In the genomic region with DNA sequence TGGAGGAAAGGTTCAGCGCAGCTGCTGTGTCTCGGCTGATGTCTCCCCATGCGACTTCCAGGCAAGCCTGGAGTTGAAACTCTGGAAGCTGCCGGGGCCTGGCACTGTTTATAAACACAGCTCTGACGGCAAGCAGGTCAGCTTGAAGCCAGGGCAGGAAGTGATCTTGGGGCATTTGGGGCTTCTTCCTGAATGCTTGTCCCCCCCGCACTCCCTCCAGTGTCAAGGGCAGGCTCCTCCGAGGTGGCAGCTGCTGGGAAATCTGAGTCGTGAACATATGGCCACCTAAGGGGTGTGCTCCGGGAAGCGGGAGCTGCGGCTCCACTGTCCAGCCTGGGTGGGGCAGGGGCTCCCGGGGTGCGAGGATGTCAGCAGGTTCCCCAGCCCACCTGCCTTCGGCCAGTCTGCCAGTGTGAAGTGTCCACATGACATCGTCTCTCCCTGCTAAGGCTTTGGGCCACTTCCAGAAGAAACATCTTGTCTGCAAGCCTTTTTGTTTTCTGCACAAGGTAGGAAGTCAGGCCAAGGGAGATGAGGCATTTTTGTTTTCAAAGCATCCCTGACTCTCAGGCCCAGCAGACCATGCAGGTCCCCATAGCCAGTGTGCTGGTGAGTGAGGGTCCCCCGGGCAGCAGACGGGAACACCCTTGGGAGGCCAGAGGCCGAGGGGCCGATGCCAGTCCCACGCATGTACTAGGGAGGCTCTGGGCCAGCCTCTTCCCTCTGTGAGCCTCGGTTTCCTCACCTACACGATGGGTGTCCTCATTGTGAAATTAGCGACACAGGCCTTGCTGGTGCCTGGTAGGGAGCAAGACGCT, we compare ENCODE assay signal across 12 cellular contexts. TPM values are rescaled to one million over a fixed set of nuclear protein-coding genes. Genes with fewer than 3 reads are reported as not detected.
DNase-seq lines count a peak whose midpoint lies in the region; ATAC-seq, FAIRE-seq and TF ChIP-seq lines count a peak whose summit lies in the region.
"Had no signal": no experiment of that assay in that cellular context is flagged by ENCODE, and none has a peak within 500 bp of the region (broad histone marks: within the 10 kb centered on the region; RNA-seq: fewer than 3 reads in every experiment).

No MANE protein-coding gene starts in this region.

- TF ChIP-seq CTCF in endothelial cell (IDR thresholded peaks at IDR 0.05; ENCODE audit: unreplicated experiment) = no peak

- no peak overlapping the region for H2AK5ac ChIP-seq in mesenchymal stem cell (ENCODE audit: low read length, severe bottlenecking)

- no peak for TF ChIP-seq POLR2A in H54 (IDR thresholded peaks at IDR 0.05; ENCODE audit: low read depth, low read length)

- H2BK12ac ChIP-seq in mesenchymal stem cell (ENCODE audit: low read length in 2 of 2) = peak overlapping the region in 1 of 2 experiments; percentile 15

- H3K36me3 Mint-ChIP-seq in activated CD4-positive, alpha-beta T cell treated with anti-CD3 and anti-CD28 coated beads, Interleukin-2, amount 10 ng/mL, durations not matched to agents 7 days and 5 days (ENCODE audit: low read depth) = no peaks in the 10 kb centered on the region
- H3K36me3 Mint-ChIP-seq in activated T-helper 17 cell treated with anti-CD3 and anti-CD28 coated beads, Interleukin-2, amount 50 U/mL, for 72 hours (ENCODE audit: low read depth) = peaks cover 19% of the 10 kb centered on the region
- peaks cover 4% of the 10 kb centered on the region for H3K36me3 Mint-ChIP-seq in endothelial cell (ENCODE audit: low read depth, unreplicated experiment)

- no peaks in the 10 kb centered on the region for H3K27me3 ChIP-seq in mesenchymal stem cell (ENCODE audit: control insufficient read depth in 1 of 2, insufficient read depth in 1 of 2, low read length in 2 of 2)
- H3K27me3 ChIP-seq: spleen had no signal

- WGBS in mesenchymal stem cell = 53% methylated on average over 24 of the region's 24 CpGs

- H3K4me3 Mint-ChIP-seq in activated CD4-positive, alpha-beta T cell treated with anti-CD3 and anti-CD28 coated beads, Interleukin-2, amount 10 ng/mL, durations not matched to agents 7 days and 5 days = peak overlapping the region; percentile 77
- peak overlapping the region; percentile 85 for H3K4me3 Mint-ChIP-seq in activated T-helper 17 cell treated with anti-CD3 and anti-CD28 coated beads, Interleukin-2, amount 50 U/mL, for 72 hours
- no peak overlapping the region for H3K4me3 Mint-ChIP-seq in endothelial cell (ENCODE audit: unreplicated experiment)

- H3K4me2 ChIP-seq in mesenchymal stem cell (ENCODE audit: low read length, poor library complexity, severe bottlenecking) = no peak overlapping the region

- peaks cover 25% of the 10 kb centered on the region for H3K4me1 Mint-ChIP-seq in activated CD4-positive, alpha-beta T cell treated with anti-CD3 and anti-CD28 coated beads, Interleukin-2, amount 10 ng/mL, durations not matched to agents 7 days and 5 days
- peaks cover 11% of the 10 kb centered on the region for H3K4me1 Mint-ChIP-seq in activated T-helper 17 cell treated with anti-CD3 and anti-CD28 coated beads, Interleukin-2, amount 50 U/mL, for 72 hours
- H3K4me1 Mint-ChIP-seq in endothelial cell (ENCODE audit: unreplicated experiment) = peaks cover 23% of the 10 kb centered on the region

- H3K36me3 ChIP-seq in mesenchymal stem cell (ENCODE audit: control insufficient read depth in 1 of 2, insufficient read depth in 2 of 2, low read depth in 1 of 2, low read length in 2 of 2) = peaks cover 26 to 51% of the 10 kb centered on the region in 2 experiments

- H3K9me3 Mint-ChIP-seq in activated CD4-positive, alpha-beta T cell treated with anti-CD3 and anti-CD28 coated beads, Interleukin-2, amount 10 ng/mL, durations not matched to agents 7 days and 5 days = no peaks in the 10 kb centered on the region
- H3K9me3 Mint-ChIP-seq in activated T-helper 17 cell treated with anti-CD3 and anti-CD28 coated beads, Interleukin-2, amount 50 U/mL, for 72 hours = no peaks in the 10 kb centered on the region
- no peaks in the 10 kb centered on the region for H3K9me3 Mint-ChIP-seq in endothelial cell (ENCODE audit: unreplicated experiment)

- H3K27ac ChIP-seq in mesenchymal stem cell (ENCODE audit: low read length, poor library complexity, severe bottlenecking) = no peak overlapping the region
- peak overlapping the region; percentile 53 for H3K27ac ChIP-seq in substantia nigra (ENCODE audit: low read depth, low read length, poor library complexity, severe bottlenecking)

- H3K9me3 ChIP-seq in mesenchymal stem cell (ENCODE audit: control insufficient read depth, low read length) = no peaks in the 10 kb centered on the region
- H3K9me3 ChIP-seq: spleen had no signal

- H3K79me1 ChIP-seq in mesenchymal stem cell (replicated peaks; ENCODE audit: low read length, poor library complexity, severe bottlenecking) = peaks cover 40% of the 10 kb centered on the region

- H4K91ac ChIP-seq in mesenchymal stem cell (ENCODE audit: low read length) = no peak overlapping the region

- ATAC-seq in activated T-helper 17 cell treated with anti-CD3 and anti-CD28 coated beads, Interleukin-2, amount 50 U/mL, for 72 hours (replicated peaks) = no peak
- ATAC-seq: HCT116 had no signal

- H2BK5ac ChIP-seq in mesenchymal stem cell (ENCODE audit: low read depth, low read length, poor library complexity, severe bottlenecking) = no peak overlapping the region

- no peak overlapping the region for H2AFZ ChIP-seq in mesenchymal stem cell (ENCODE audit: low read depth, low read length)

- no peak overlapping the region for H3K4ac ChIP-seq in mesenchymal stem cell (ENCODE audit: low read depth in 1 of 2, low read length in 2 of 2)

- POLR2A ChIA-PET in activated CD4-positive, alpha-beta T cell treated with anti-CD3 and anti-CD28 coated beads, Interleukin-2, amount 10 ng/mL, durations not matched to agents 7 days and 5 days (lab: Charles Lee) = no interaction called here

- H3K14ac ChIP-seq in mesenchymal stem cell (ENCODE audit: low read length in 2 of 2) = no peak overlapping the region

- H3K4me1 ChIP-seq in mesenchymal stem cell (ENCODE audit: control insufficient read depth, insufficient read depth, low read depth, low read length) = peaks cover 42% of the 10 kb centered on the region

- peak overlapping the region; percentile 82 for H3K9ac ChIP-seq in mesenchymal stem cell (ENCODE audit: low read length)

- no peak overlapping the region for H3K27ac Mint-ChIP-seq in activated CD4-positive, alpha-beta T cell treated with anti-CD3 and anti-CD28 coated beads, Interleukin-2, amount 10 ng/mL, durations not matched to agents 7 days and 5 days
- H3K27ac Mint-ChIP-seq in activated T-helper 17 cell treated with anti-CD3 and anti-CD28 coated beads, Interleukin-2, amount 50 U/mL, for 72 hours = peak overlapping the region; percentile 93
- H3K27ac Mint-ChIP-seq in endothelial cell (ENCODE audit: unreplicated experiment) = no peak overlapping the region

- peak overlapping the region in 1 of 2 experiments; percentile 26 for H3K18ac ChIP-seq in mesenchymal stem cell (ENCODE audit: low read depth in 1 of 2, low read length in 2 of 2)

- no peak overlapping the region for H2BK120ac ChIP-seq in mesenchymal stem cell (ENCODE audit: low read depth, low read length)

- peak overlapping the region in 1 of 2 experiments; percentile 35 for H3K23ac ChIP-seq in mesenchymal stem cell (ENCODE audit: low read length in 2 of 2)

- DNase-seq in activated CD4-positive, alpha-beta T cell treated with anti-CD3 and anti-CD28 coated beads, Interleukin-2, amount 10 ng/mL, durations not matched to agents 7 days and 5 days = no peak
- no peak for DNase-seq in activated CD4-positive, alpha-beta T cell treated with anti-CD3 and anti-CD28 coated beads for 48 hours
- DNase-seq in mesenchymal stem cell (peak; percentile 72), substantia nigra (lab: John Stamatoyannopoulos, UW) (peak in 2 of 49 donors; percentile 18 to 51), endothelial cell (ENCODE audit: low spot score) (no peak), H54 (ENCODE audit: insufficient read length, low spot score) (no peak), kidney tubule cell (ENCODE audit: low spot score) (no peak)
- DNase-seq: activated CD8-positive, alpha-beta memory T cell treated with anti-CD3 and anti-CD28 coated beads, Interleukin-2, amount 50 U/mL, for 4 hours; NCI-H2029 treated with DMSO at 0.1 percent for 48 hours; spleen had no signal

- FAIRE-seq in H54 (lab: Jason Lieb, UNC) = no peak

- H2BK15ac ChIP-seq in mesenchymal stem cell (ENCODE audit: low read depth, poor library complexity, severe bottlenecking) = no peak overlapping the region

- H3K4me3 ChIP-seq in mesenchymal stem cell (ENCODE audit: insufficient read depth in 1 of 2, low read depth in 1 of 2, low read length in 2 of 2) = peak overlapping the region in 1 of 2 experiments; percentile 14

- H3K27me3 Mint-ChIP-seq in activated CD4-positive, alpha-beta T cell treated with anti-CD3 and anti-CD28 coated beads, Interleukin-2, amount 10 ng/mL, durations not matched to agents 7 days and 5 days = no peaks in the 10 kb centered on the region
- no peaks in the 10 kb centered on the region for H3K27me3 Mint-ChIP-seq in activated T-helper 17 cell treated with anti-CD3 and anti-CD28 coated beads, Interleukin-2, amount 50 U/mL, for 72 hours
- H3K27me3 Mint-ChIP-seq in endothelial cell (ENCODE audit: unreplicated experiment) = peaks cover 6% of the 10 kb centered on the region

- CTCF ChIA-PET in activated CD4-positive, alpha-beta T cell treated with anti-CD3 and anti-CD28 coated beads, Interleukin-2, amount 10 ng/mL, durations not matched to agents 7 days and 5 days (lab: Charles Lee) = interaction anchor here (1.1 kb wide), 1 partner anchor 130 kb away, joined by 3 read pairs; no protein-coding TSS in a partner anchor

- H4K8ac ChIP-seq in mesenchymal stem cell (ENCODE audit: low read length) = no peak overlapping the region

RNA-seq across cellular contexts. Expression of a gene that starts 2.7 kb away (rescaled TPM):
- total RNA-seq in activated CD4-positive, alpha-beta T cell treated with anti-CD3 and anti-CD28 coated beads, Interleukin-2, amount 10 ng/mL, durations not matched to agents 7 days and 5 days = 10 to 100 TPM; 33.3 to 40.4 TPM
- 10 to 100 TPM; 32.8 to 39.1 TPM for total RNA-seq in activated T-helper 17 cell treated with anti-CD3 and anti-CD28 coated beads, Interleukin-2, amount 50 U/mL, for 72 hours
- polyA plus RNA-seq in mesenchymal stem cell (2013, experiment 1 of 2) = 49.3 TPM
- polyA plus RNA-seq in mesenchymal stem cell (2013, experiment 2 of 2) = 49.4 TPM
- 41.2 TPM for total RNA-seq in endothelial cell (ENCODE audit: unreplicated experiment)

RNA-seq across cellular contexts. Expression of a gene that starts 24.9 kb away (rescaled TPM):
- total RNA-seq in activated CD4-positive, alpha-beta T cell treated with anti-CD3 and anti-CD28 coated beads, Interleukin-2, amount 10 ng/mL, durations not matched to agents 7 days and 5 days = 1,000 to 10,000 TPM; 1,428 to 1,492 TPM
- total RNA-seq in activated T-helper 17 cell treated with anti-CD3 and anti-CD28 coated beads, Interleukin-2, amount 50 U/mL, for 72 hours = 1,000 to 10,000 TPM; 3,211 to 3,379 TPM
- polyA plus RNA-seq in mesenchymal stem cell (2013, experiment 1 of 2) = 2,485 TPM
- 2,452 TPM for polyA plus RNA-seq in mesenchymal stem cell (2013, experiment 2 of 2)
- total RNA-seq in endothelial cell (ENCODE audit: unreplicated experiment) = 2,896 TPM

RNA-seq across cellular contexts. Expression of a gene that starts 39.3 kb away (rescaled TPM):
- total RNA-seq in activated CD4-positive, alpha-beta T cell treated with anti-CD3 and anti-CD28 coated beads, Interleukin-2, amount 10 ng/mL, durations not matched to agents 7 days and 5 days = 10 to 100 TPM; 35.5 to 41.8 TPM
- total RNA-seq in activated T-helper 17 cell treated with anti-CD3 and anti-CD28 coated beads, Interleukin-2, amount 50 U/mL, for 72 hours = 10 to 100 TPM; 37.5 to 40.6 TPM
- polyA plus RNA-seq in mesenchymal stem cell (2013, experiment 1 of 2) = 83.5 TPM
- polyA plus RNA-seq in mesenchymal stem cell (2013, experiment 2 of 2) = 80.6 TPM
- 316 TPM for total RNA-seq in endothelial cell (ENCODE audit: unreplicated experiment)

RNA-seq across cellular contexts. Expression of a gene that starts 56.5 kb away (rescaled TPM):
- total RNA-seq in activated CD4-positive, alpha-beta T cell treated with anti-CD3 and anti-CD28 coated beads, Interleukin-2, amount 10 ng/mL, durations not matched to agents 7 days and 5 days = 10 to 100 TPM; 39.4 to 47.5 TPM
- total RNA-seq in activated T-helper 17 cell treated with anti-CD3 and anti-CD28 coated beads, Interleukin-2, amount 50 U/mL, for 72 hours = 10 to 100 TPM; 38.5 to 41.3 TPM
- 27.7 TPM for polyA plus RNA-seq in mesenchymal stem cell (2013, experiment 1 of 2)
- polyA plus RNA-seq in mesenchymal stem cell (2013, experiment 2 of 2) = 26.9 TPM
- 14.5 TPM for total RNA-seq in endothelial cell (ENCODE audit: unreplicated experiment)
